Comparison of ENCODE assay signal across 17 cellular contexts in the genomic region with DNA sequence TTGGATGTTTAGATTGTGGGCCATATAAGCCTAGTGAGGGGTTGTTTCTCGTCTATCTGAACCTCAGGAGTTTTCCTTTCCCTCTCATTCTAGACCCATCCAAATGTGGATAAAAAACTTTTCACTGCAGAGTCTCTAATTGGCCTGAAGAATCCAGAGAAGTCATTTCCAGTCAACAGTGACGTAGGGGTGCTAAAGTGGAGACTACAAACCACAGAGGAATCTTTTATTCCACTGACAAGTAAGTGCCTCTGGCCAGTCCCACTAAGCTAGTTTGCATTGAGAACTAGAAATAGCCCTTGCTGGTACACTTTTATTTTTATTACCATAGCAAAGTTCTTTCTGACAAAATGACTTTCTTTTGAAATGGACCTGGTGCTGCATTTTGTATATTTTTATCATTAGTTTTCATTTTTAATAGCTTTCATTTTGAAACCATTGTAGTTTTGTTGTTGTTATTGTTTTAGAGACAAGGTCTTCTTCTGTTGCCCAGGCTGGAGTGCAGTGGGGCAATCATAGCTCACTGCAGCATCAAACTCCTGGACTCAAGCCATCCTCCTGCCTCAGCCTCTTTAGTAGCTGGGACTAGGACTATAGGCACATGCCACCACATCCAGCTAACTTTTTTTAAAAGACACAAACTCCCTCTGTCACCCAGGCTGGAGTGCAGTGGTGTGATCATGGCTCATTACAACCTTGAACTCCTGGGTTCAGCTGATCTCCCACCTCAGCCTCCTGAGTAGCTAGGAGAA. TPM values are rescaled to one million over a fixed set of nuclear protein-coding genes. Genes with fewer than 3 reads are reported as not detected.
A peak's percentile ranks its signal among the peaks of the same experiment; 100 is the strongest.
DNase-seq lines count a peak whose midpoint lies in the region; ATAC-seq and TF ChIP-seq lines count a peak whose summit lies in the region.
"Had no signal": no experiment of that assay in that cellular context is flagged by ENCODE, and none has a peak within 500 bp of the region (broad histone marks: within the 10 kb centered on the region; RNA-seq: fewer than 3 reads in every experiment).

No MANE protein-coding gene starts in this region.

- H2AFZ ChIP-seq in osteoblast (ENCODE audit: low read length): no peak overlapping the region

- TF ChIP-seq EP300 in tibial nerve (IDR thresholded peaks at IDR 0.05): peak; percentile 18 to 44

- peak in 1 of 2 donors; percentile 25 for TF ChIP-seq POLR2A in tibial nerve (IDR thresholded peaks at IDR 0.05)

- no peak overlapping the region for H3K4me2 ChIP-seq in osteoblast (ENCODE audit: insufficient read depth, low read length)

- H3K9me3 ChIP-seq in adipocyte (ENCODE audit: control insufficient read depth, low read length) (no peaks in the 10 kb centered on the region), osteoblast (ENCODE audit: low read depth, low read length) (no peaks in the 10 kb centered on the region), tibial nerve (no peaks in the 10 kb centered on the region)

- H3K4me3 ChIP-seq in adipocyte (ENCODE audit: low read length) (no peak overlapping the region), fibroblast of villous mesenchyme (ENCODE audit: low read depth, low read length) (no peak overlapping the region), osteoblast (ENCODE audit: insufficient read depth, low read length) (no peak overlapping the region), tibial nerve (no peak overlapping the region)

- no peaks in the 10 kb centered on the region for H3K27me3 ChIP-seq in adipocyte (replicated peaks; ENCODE audit: control insufficient read depth, insufficient read depth, low read length)
- H3K27me3 ChIP-seq in osteoblast (ENCODE audit: insufficient read depth, low read length): no peaks in the 10 kb centered on the region
- H3K27me3 ChIP-seq in tibial nerve: no peaks in the 10 kb centered on the region

- H3K79me2 ChIP-seq in osteoblast (ENCODE audit: insufficient read depth, low read length): peaks cover 45% of the 10 kb centered on the region

- TF ChIP-seq CTCF in fibroblast of villous mesenchyme (IDR thresholded peaks at IDR 0.05; ENCODE audit: insufficient read depth, low read depth, low read length) (no peak), osteoblast (IDR thresholded peaks at IDR 0.05; ENCODE audit: extremely low read depth, low read depth, low read length) (no peak), tibial nerve (IDR thresholded peaks at IDR 0.05) (no peak)

- H3K9ac ChIP-seq in adipocyte (ENCODE audit: low read length): peak overlapping the region; percentile 35

- ATAC-seq in GM21723 (IDR thresholded peaks at IDR 0.05; ENCODE audit: unreplicated experiment): no peak
- ATAC-seq: SK-N-SH treated with all-trans-retinoic acid at 6 μM for 48 hours; stimulated activated naive CD8-positive, alpha-beta T cell treated with anti-CD3 and anti-CD28 coated beads, Interleukin-15, amount 100 ng/mL, for 72 hours had no signal

- H4K20me1 ChIP-seq in osteoblast (ENCODE audit: insufficient read depth, low read length): peaks cover 38% of the 10 kb centered on the region

- H3K36me3 ChIP-seq in adipocyte (ENCODE audit: control insufficient read depth, insufficient read depth, low read length, severe bottlenecking) (peaks cover 91% of the 10 kb centered on the region), osteoblast (ENCODE audit: insufficient read depth, low read length) (peaks cover 92% of the 10 kb centered on the region), tibial nerve (peaks cover 0 to 90% (median 6%) of the 10 kb centered on the region in 3 donors)

- H3K4me1 ChIP-seq in adipocyte (ENCODE audit: control insufficient read depth, insufficient read depth, low read length) (peaks cover 25% of the 10 kb centered on the region), osteoblast (ENCODE audit: insufficient read depth, low read length) (peaks cover 20% of the 10 kb centered on the region), tibial nerve (peaks cover 0 to 60% (median 3%) of the 10 kb centered on the region in 4 donors)

- H3K27ac ChIP-seq in osteoblast (ENCODE audit: low read depth, low read length): peak overlapping the region; percentile 73
- H3K27ac ChIP-seq in tibial nerve: peak overlapping the region; percentile 28 to 89 (median 68)
- H3K27ac ChIP-seq: C4-2B, HL-60, WERI-Rb-1 had no signal

- WGBS in tibial nerve, 2 donors: 32 to 42% methylated on average over 2 of the region's 2 CpGs

- peak; percentile 20 for DNase-seq in adipocyte (ENCODE audit: low read depth)
- DNase-seq in fibroblast of villous mesenchyme (ENCODE audit: low read depth): peak; percentile 59
- no peak for DNase-seq in osteoblast (ENCODE audit: insufficient read length, low spot score, missing footprints)
- peak in 1 of 2 donors; percentile 47 for DNase-seq in tibial nerve (ENCODE audit: low spot score in 2 of 2)
- DNase-seq in NK-92 treated with Interleukin-12 subunit alpha and Interleukin-12 subunit beta, amount 100 ng/mL, for 24 hours (lab: John Stamatoyannopoulos, UW): no peak
- no peak for DNase-seq in SKM-1 (lab: John Stamatoyannopoulos, UW; ENCODE audit: unreplicated experiment)
- DNase-seq: activated CD8-positive, alpha-beta memory T cell treated with anti-CD3 and anti-CD28 coated beads for 24 hours; activated effector memory CD4-positive, alpha-beta T cell treated with Interleukin-2 at 50 U/mL for 16 hours; EL; Karpas-422; NCI-H1436; stimulated activated naive CD8-positive, alpha-beta T cell treated with anti-CD3 and anti-CD28 coated beads, Interleukin-15, amount 100 ng/mL, for 72 hours; WERI-Rb-1 had no signal

RNA-seq across cellular contexts. Expression of gene PHLDB1, which starts 14.6 kb away (rescaled TPM):
- 129 and 132 TPM in 2 replicates for total RNA-seq in fibroblast of villous mesenchyme
- 86.9 and 96.3 TPM in 2 replicates for total RNA-seq in osteoblast
- total RNA-seq in tibial nerve: 100 to 1,000 TPM; 299 to 365 (median 323) TPM

RNA-seq across cellular contexts. Expression of gene ARCN1, which starts 20.6 kb away (rescaled TPM):
- 180 and 248 TPM in 2 replicates for total RNA-seq in fibroblast of villous mesenchyme
- total RNA-seq in osteoblast: 162 and 172 TPM in 2 replicates
- 10 to 100 TPM; 74.3 to 94.8 (median 88.5) TPM for total RNA-seq in tibial nerve

RNA-seq across cellular contexts. Expression of gene IFT46, which starts 27.1 kb away (rescaled TPM):
- 22.9 and 27.2 TPM in 2 replicates for total RNA-seq in fibroblast of villous mesenchyme
- total RNA-seq in osteoblast: 31.8 and 37.7 TPM in 2 replicates
- 10 to 100 TPM; 30.3 to 44.4 (median 35.4) TPM for total RNA-seq in tibial nerve

Comparison
In these comparisons a context has a peak if more than half of its experiments do, and no peak if none do; other contexts are left out.
1. DNase-seq: peak in adipocyte (single experiment) and fibroblast of villous mesenchyme (single experiment); none in osteoblast (single experiment), NK-92 treated with Interleukin-12 subunit alpha and Interleukin-12 subunit beta, amount 100 ng/mL, for 24 hours (single experiment) and SKM-1 (single experiment).